18 cellular contexts compared by ENCODE assay signal in the genomic region with DNA sequence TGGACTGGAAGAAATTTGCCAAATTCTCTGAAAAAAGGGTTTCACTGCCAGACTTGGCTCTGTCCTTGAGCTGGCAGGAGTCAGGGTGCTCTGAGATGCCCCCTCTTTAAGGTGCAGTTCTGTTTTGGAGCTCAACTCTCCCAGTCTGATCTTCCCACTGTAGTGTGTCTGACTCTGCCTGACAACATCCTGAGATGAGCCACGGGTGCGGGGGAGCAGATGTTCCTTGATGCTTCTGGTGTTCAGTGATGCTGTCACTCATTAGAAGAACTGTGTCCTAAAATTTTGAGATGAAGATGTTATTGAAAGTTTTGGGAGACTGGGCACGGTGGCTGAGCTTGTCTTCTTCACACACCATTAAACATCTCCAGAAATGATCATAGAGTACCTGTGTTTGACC.
DNase-seq lines count a peak whose midpoint lies in the region; ATAC-seq and TF ChIP-seq lines count a peak whose summit lies in the region.
"Had no signal": no experiment of that assay in that cellular context is flagged by ENCODE, and none has a peak within 500 bp of the region (broad histone marks: within the 10 kb centered on the region; RNA-seq: fewer than 3 reads in every experiment).

No MANE protein-coding gene starts in this region.

- H3K36me3 ChIP-seq in GM23248 (ENCODE audit: low read depth) = no peaks in the 10 kb centered on the region
- no peaks in the 10 kb centered on the region for H3K36me3 ChIP-seq in vagina
- H3K36me3 ChIP-seq: BLaER1 treated with 17β-estradiol and CSF1 and Interleukin-3, amounts not matched to agents 10 nM and 100 nM had no signal

- no peaks in the 10 kb centered on the region for H3K27me3 ChIP-seq in GM23248 (replicated peaks; ENCODE audit: insufficient read depth)
- H3K27me3 ChIP-seq in vagina = no peaks in the 10 kb centered on the region
- H3K27me3 ChIP-seq: BLaER1 treated with 17β-estradiol and CSF1 and Interleukin-3, amounts not matched to agents 10 nM and 100 nM had no signal

- H3F3A ChIP-seq in GM23248 (ENCODE audit: insufficient read depth) = no peaks in the 10 kb centered on the region

- CTCF ChIA-PET in activated CD8-positive, alpha-beta T cell treated with anti-CD3 and anti-CD28 coated beads, Interleukin-2, amount 10 ng/mL, durations not matched to agents 7 days and 5 days (lab: Charles Lee) = no interaction called here

- no peaks in the 10 kb centered on the region for H3K9me2 ChIP-seq in GM23248 (ENCODE audit: insufficient read depth)

- H4K20me1 ChIP-seq in GM23248 (ENCODE audit: insufficient read depth) = no peaks in the 10 kb centered on the region
- H4K20me1 ChIP-seq: BLaER1 treated with 17β-estradiol and CSF1 and Interleukin-3, amounts not matched to agents 10 nM and 100 nM had no signal

- POLR2A ChIA-PET in activated CD8-positive, alpha-beta T cell treated with anti-CD3 and anti-CD28 coated beads, Interleukin-2, amount 10 ng/mL, durations not matched to agents 7 days and 5 days (lab: Charles Lee) = no interaction called here

- no peak overlapping the region for H2AFZ ChIP-seq in GM23248

- H3K36me3 Mint-ChIP-seq in neural crest cell (ENCODE audit: low read depth) = no peaks in the 10 kb centered on the region
- no peaks in the 10 kb centered on the region for H3K36me3 Mint-ChIP-seq in activated CD8-positive, alpha-beta T cell treated with anti-CD3 and anti-CD28 coated beads, Interleukin-2, amount 10 ng/mL, durations not matched to agents 7 days and 5 days (ENCODE audit: low read depth)
- H3K36me3 Mint-ChIP-seq: CD8-positive, alpha-beta T cell had no signal

- no peak overlapping the region for H3K4me3 Mint-ChIP-seq in neural crest cell
- no peak overlapping the region for H3K4me3 Mint-ChIP-seq in activated CD8-positive, alpha-beta T cell treated with anti-CD3 and anti-CD28 coated beads, Interleukin-2, amount 10 ng/mL, durations not matched to agents 7 days and 5 days
- H3K4me3 Mint-ChIP-seq: B cell; CD4-positive, alpha-beta T cell; CD8-positive, alpha-beta T cell had no signal

- H3K4me2 ChIP-seq in GM23248 (ENCODE audit: unreplicated experiment) = no peak overlapping the region
- H3K4me2 ChIP-seq: BLaER1 treated with 17β-estradiol and CSF1 and Interleukin-3, amounts not matched to agents 10 nM and 100 nM had no signal

- H3K4me3 ChIP-seq in GM23248 = no peak overlapping the region
- no peak overlapping the region for H3K4me3 ChIP-seq in vagina
- H3K4me3 ChIP-seq: BLaER1 treated with 17β-estradiol and CSF1 and Interleukin-3, amounts not matched to agents 10 nM and 100 nM had no signal

- H3K79me2 ChIP-seq in GM23248 (ENCODE audit: insufficient read depth) = no peaks in the 10 kb centered on the region

- intact Hi-C loops in vagina (cut with DNase I) = no loop called here

- H3K4me1 Mint-ChIP-seq in neural crest cell = peaks cover 7% of the 10 kb centered on the region
- no peaks in the 10 kb centered on the region for H3K4me1 Mint-ChIP-seq in activated CD8-positive, alpha-beta T cell treated with anti-CD3 and anti-CD28 coated beads, Interleukin-2, amount 10 ng/mL, durations not matched to agents 7 days and 5 days (ENCODE audit: low read depth)

- no peak overlapping the region for H3K9ac ChIP-seq in GM23248
- H3K9ac ChIP-seq: BLaER1 treated with 17β-estradiol and CSF1 and Interleukin-3, amounts not matched to agents 10 nM and 100 nM had no signal

- peak in 33 of 61 donors; percentile 1 to 83 (median 21) for DNase-seq in caudate nucleus (lab: John Stamatoyannopoulos, UW)
- peak; percentile 21 for DNase-seq in islet precursor cell
- DNase-seq in neural crest cell (ENCODE audit: low read depth, low spot score) = no peak
- DNase-seq in activated CD8-positive, alpha-beta T cell treated with anti-CD3 and anti-CD28 coated beads, Interleukin-2, amount 10 ng/mL, durations not matched to agents 7 days and 5 days = no peak
- DNase-seq in GM23248 = no peak
- DNase-seq in vagina (ENCODE audit: extremely low spot score in 2 of 2) = no peak
- no peak for DNase-seq in ureter (ENCODE audit: low spot score)
- DNase-seq: 8988T; ACHN; Caco-2; Calu3; CD4-positive, alpha-beta T cell; CD8-positive, alpha-beta T cell; DMS79 treated with DMSO at 0.1 percent for 48 hours; GF-D8 had no signal

- no peak for TF ChIP-seq POLR2A in vagina (IDR thresholded peaks at IDR 0.05)

- in situ Hi-C loops in GM23248 (cut with MboI) = no loop called here

- H3K27ac ChIP-seq in caudate nucleus (ENCODE audit: low read depth, low read length) = no peak overlapping the region
- H3K27ac ChIP-seq in GM23248 = no peak overlapping the region
- H3K27ac ChIP-seq in vagina = no peak overlapping the region
- H3K27ac ChIP-seq: BLaER1 treated with 17β-estradiol and CSF1 and Interleukin-3, amounts not matched to agents 10 nM and 100 nM; C4-2B had no signal

- H3K4me1 ChIP-seq in GM23248 (ENCODE audit: insufficient read depth) = no peaks in the 10 kb centered on the region
- H3K4me1 ChIP-seq in vagina = no peaks in the 10 kb centered on the region

- H3K27ac Mint-ChIP-seq in neural crest cell (ENCODE audit: unreplicated experiment) = peak overlapping the region; percentile 20
- H3K27ac Mint-ChIP-seq in activated CD8-positive, alpha-beta T cell treated with anti-CD3 and anti-CD28 coated beads, Interleukin-2, amount 10 ng/mL, durations not matched to agents 7 days and 5 days = no peak overlapping the region
- H3K27ac Mint-ChIP-seq: B cell; CD4-positive, alpha-beta T cell; CD8-positive, alpha-beta T cell had no signal

- no peak for TF ChIP-seq CTCF in neural crest cell (conservative IDR thresholded peaks at IDR 0.05)
- no peak for TF ChIP-seq CTCF in vagina (IDR thresholded peaks at IDR 0.05)

- WGBS in GM23248 (ENCODE audit: low coverage in 1 of 2, low lambda C conversion rate in 2 of 2, missing lambda C conversion rate in 2 of 2), 2 experiments = 55 to 56% methylated on average over 3 of the region's 3 CpGs

- no peak for ATAC-seq in activated CD8-positive, alpha-beta T cell treated with anti-CD3 and anti-CD28 coated beads, Interleukin-2, amount 10 ng/mL, durations not matched to agents 7 days and 5 days
- ATAC-seq: CD8-positive, alpha-beta T cell had no signal

- H3K27me3 Mint-ChIP-seq in neural crest cell (ENCODE audit: low read depth) = no peaks in the 10 kb centered on the region
- H3K27me3 Mint-ChIP-seq in activated CD8-positive, alpha-beta T cell treated with anti-CD3 and anti-CD28 coated beads, Interleukin-2, amount 10 ng/mL, durations not matched to agents 7 days and 5 days (ENCODE audit: low read depth) = no peaks in the 10 kb centered on the region
- H3K27me3 Mint-ChIP-seq: B cell; CD4-positive, alpha-beta T cell had no signal

- H3K9me3 ChIP-seq in GM23248 (ENCODE audit: low read depth) = no peaks in the 10 kb centered on the region
- H3K9me3 ChIP-seq in vagina = no peaks in the 10 kb centered on the region
- H3K9me3 ChIP-seq: BLaER1 treated with 17β-estradiol and CSF1 and Interleukin-3, amounts not matched to agents 10 nM and 100 nM; Caco-2 had no signal

- no peaks in the 10 kb centered on the region for H3K9me3 Mint-ChIP-seq in neural crest cell
- H3K9me3 Mint-ChIP-seq in activated CD8-positive, alpha-beta T cell treated with anti-CD3 and anti-CD28 coated beads, Interleukin-2, amount 10 ng/mL, durations not matched to agents 7 days and 5 days (ENCODE audit: insufficient read depth) = no peaks in the 10 kb centered on the region
- H3K9me3 Mint-ChIP-seq: CD4-positive, alpha-beta T cell; CD8-positive, alpha-beta T cell had no signal

Comparison
In these comparisons a context has a peak if more than half of its experiments do, and no peak if none do; other contexts are left out.
1. DNase-seq: peak in caudate nucleus (33 of 61) and islet precursor cell (single experiment); none in neural crest cell (single experiment), activated CD8-positive, alpha-beta T cell treated with anti-CD3 and anti-CD28 coated beads, Interleukin-2, amount 10 ng/mL, durations not matched to agents 7 days and 5 days (single experiment), GM23248 (single experiment), vagina (0 of 2) and ureter (single experiment).